Comparison of ENCODE assay signal across 9 cellular contexts in the genomic region with DNA sequence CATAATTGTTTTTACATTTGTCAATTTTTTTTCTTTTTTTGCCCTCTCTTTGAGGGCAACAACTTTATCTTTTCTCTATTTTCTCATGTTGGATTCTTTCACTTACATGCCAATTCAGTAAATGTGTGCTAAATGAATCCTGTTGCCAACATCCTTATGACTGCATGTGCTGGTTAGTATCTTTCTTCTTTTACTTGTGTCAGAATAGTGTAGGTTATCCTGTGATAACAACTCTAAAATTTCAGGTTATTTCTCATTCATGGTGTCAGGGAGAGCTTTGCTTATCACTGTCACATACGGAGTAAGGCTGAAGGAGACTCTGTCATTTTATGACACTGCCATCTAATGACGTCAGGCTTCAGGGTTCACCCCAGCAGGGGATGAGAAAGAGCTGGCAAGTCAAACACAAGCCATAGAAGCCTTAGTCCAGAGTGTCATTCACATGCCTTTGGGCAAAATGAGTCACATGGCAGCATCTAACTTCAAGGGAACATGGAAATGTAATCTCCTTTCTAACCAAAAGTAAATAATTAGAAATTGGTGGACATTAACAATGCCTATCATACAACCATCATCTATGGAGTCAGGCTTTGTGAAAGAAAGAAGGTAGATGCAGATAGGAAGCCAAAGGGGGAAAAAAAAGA.
A peak's percentile ranks its signal among the peaks of the same experiment; 100 is the strongest.
DNase-seq lines count a peak whose midpoint lies in the region; ATAC-seq and TF ChIP-seq lines count a peak whose summit lies in the region.
"Had no signal": no experiment of that assay in that cellular context is flagged by ENCODE, and none has a peak within 500 bp of the region (broad histone marks: within the 10 kb centered on the region; RNA-seq: fewer than 3 reads in every experiment).

No MANE protein-coding gene starts in this region.

- H3K4me1 ChIP-seq in BE2C (peaks cover 13% of the 10 kb centered on the region), RWPE2 (ENCODE audit: insufficient read depth, poor library complexity, severe bottlenecking) (peaks cover 50% of the 10 kb centered on the region), hepatocyte (ENCODE audit: insufficient read depth) (peaks cover 45% of the 10 kb centered on the region), psoas muscle (peaks cover 8% of the 10 kb centered on the region)

- intact Hi-C loops in psoas muscle (cut with DNase I), result no loop called here

- peak overlapping the region; percentile 94 for H3K27ac ChIP-seq in RWPE2 (ENCODE audit: poor library complexity, severe bottlenecking)
- peak overlapping the region; percentile 86 for H3K27ac ChIP-seq in hepatocyte
- H3K27ac ChIP-seq in psoas muscle, result no peak overlapping the region

- peak; percentile 24 for ATAC-seq in GM21529 (IDR thresholded peaks at IDR 0.05; ENCODE audit: unreplicated experiment)
- ATAC-seq in RWPE2 (ENCODE audit: low read depth), result peak; percentile 19
- no peak for ATAC-seq in HG02840 (IDR thresholded peaks at IDR 0.05; ENCODE audit: low FRiP score, unreplicated experiment)
- no peak for ATAC-seq in HG02642 (IDR thresholded peaks at IDR 0.05; ENCODE audit: poor library complexity, unreplicated experiment)
- ATAC-seq in psoas muscle, result no peak

- H3K9me3 ChIP-seq in BE2C (no peaks in the 10 kb centered on the region), RWPE2 (ENCODE audit: severe bottlenecking) (no peaks in the 10 kb centered on the region), hepatocyte (ENCODE audit: low read depth) (no peaks in the 10 kb centered on the region), psoas muscle (no peaks in the 10 kb centered on the region)
- H3K9me3 ChIP-seq: Peyer's patch had no signal

- H3K27me3 ChIP-seq in BE2C (no peaks in the 10 kb centered on the region), RWPE2 (ENCODE audit: insufficient read depth, poor library complexity, severe bottlenecking) (no peaks in the 10 kb centered on the region), hepatocyte (no peaks in the 10 kb centered on the region), psoas muscle (ENCODE audit: insufficient read depth in 3 of 3, low read length in 2 of 3) (no peaks in the 10 kb centered on the region)
- H3K27me3 ChIP-seq: Peyer's patch had no signal

- H3K4me3 ChIP-seq in BE2C (ENCODE audit: low read depth, low read length), result no peak overlapping the region
- no peak overlapping the region for H3K4me3 ChIP-seq in RWPE2 (ENCODE audit: severe bottlenecking)
- no peak overlapping the region for H3K4me3 ChIP-seq in hepatocyte
- H3K4me3 ChIP-seq in psoas muscle, result no peak overlapping the region
- H3K4me3 ChIP-seq: Peyer's patch had no signal

- 25% methylated on average over 2 of the region's 2 CpGs for WGBS in hepatocyte (ENCODE audit: low lambda C conversion rate, missing lambda C conversion rate)
- 43 to 61% (median 43%) methylated on average over 2 of the region's 2 CpGs for WGBS in psoas muscle, 3 donors

- no peaks in the 10 kb centered on the region for H3K9me2 ChIP-seq in hepatocyte (replicated peaks; ENCODE audit: insufficient read depth)

- H3K4me2 ChIP-seq in hepatocyte, result no peak overlapping the region

- no peaks in the 10 kb centered on the region for H3K36me3 ChIP-seq in BE2C
- H3K36me3 ChIP-seq in RWPE2 (ENCODE audit: low read depth), result no peaks in the 10 kb centered on the region
- no peaks in the 10 kb centered on the region for H3K36me3 ChIP-seq in hepatocyte (replicated peaks; ENCODE audit: insufficient read depth, low read depth)
- H3K36me3 ChIP-seq in psoas muscle (ENCODE audit: insufficient read depth in 1 of 2, low read depth in 1 of 2), result no peaks in the 10 kb centered on the region
- H3K36me3 ChIP-seq: Peyer's patch had no signal

- TF ChIP-seq CTCF in BE2C (IDR thresholded peaks at IDR 0.05; ENCODE audit: low read depth, low read length), result no peak
- no peak for TF ChIP-seq CTCF in RWPE2 (IDR thresholded peaks at IDR 0.05; ENCODE audit: poor library complexity, severe bottlenecking)
- TF ChIP-seq CTCF in hepatocyte (IDR thresholded peaks at IDR 0.05; ENCODE audit: poor library complexity), result no peak
- TF ChIP-seq CTCF in psoas muscle (IDR thresholded peaks at IDR 0.05), result no peak

- H2AFZ ChIP-seq in hepatocyte, result no peak overlapping the region

- DNase-seq in BE2C, result peak; percentile 19
- DNase-seq in RWPE2 (ENCODE audit: low spot score), result no peak
- peak; percentile 78 for DNase-seq in hepatocyte (ENCODE audit: low spot score)
- no peak for DNase-seq in NCI-H226
- no peak for DNase-seq in psoas muscle

- no peaks in the 10 kb centered on the region for H3K79me2 ChIP-seq in hepatocyte

- H4K20me1 ChIP-seq in hepatocyte (ENCODE audit: insufficient read depth, poor library complexity, severe bottlenecking), result no peaks in the 10 kb centered on the region

Comparison
In these comparisons a context has a peak if more than half of its experiments do, and no peak if none do; other contexts are left out.
1. DNase-seq: peak in BE2C (single experiment) and hepatocyte (single experiment); none in RWPE2 (single experiment), NCI-H226 (single experiment) and psoas muscle (0 of 2).
2. ATAC-seq: peak in GM21529 (single experiment) and RWPE2 (single experiment); none in HG02840 (single experiment), HG02642 (single experiment) and psoas muscle (0 of 4).